ENCODE assay signal across 32 cellular contexts in the genomic region with DNA sequence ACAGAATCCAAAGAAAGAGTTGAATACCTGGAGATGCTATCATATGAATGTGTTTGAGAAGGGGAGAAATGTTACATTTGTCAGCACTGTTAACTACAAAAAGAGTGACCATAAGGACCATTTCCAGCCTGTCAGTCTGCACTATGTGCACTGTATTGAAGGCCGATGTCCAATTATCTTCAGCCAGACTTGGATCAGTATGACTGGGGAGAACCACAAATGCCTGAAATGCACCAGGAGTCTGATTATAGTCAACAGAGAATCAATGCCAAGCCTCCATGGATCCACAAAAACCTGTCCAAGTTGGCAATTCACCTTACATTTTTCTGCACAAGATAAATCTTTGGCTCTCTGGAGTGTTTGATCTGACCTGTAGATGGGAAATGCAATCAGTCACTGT.
"Had no signal": no experiment of that assay in that cellular context is flagged by ENCODE, and none has a peak within 500 bp of the region (broad histone marks: within the 10 kb centered on the region; RNA-seq: fewer than 3 reads in every experiment).

No MANE protein-coding gene starts in this region.

- H3K9me3 Mint-ChIP-seq: activated CD4-positive, alpha-beta memory T cell treated with anti-CD3 and anti-CD28 coated beads for 36 hours had no signal

- H3K4me1 Mint-ChIP-seq: activated B cell treated with CpG ODN at 0.5 μM for 24 hours; activated CD4-positive, alpha-beta T cell treated with anti-CD3 and anti-CD28 coated beads, Interleukin-2, amount 10 ng/mL, durations not matched to agents 24 days and 14 days; activated naive CD4-positive, alpha-beta T cell treated with anti-CD3 and anti-CD28 coated beads, Interleukin-2, amount 50 U/mL, for 24 hours; activated naive CD8-positive, alpha-beta T cell treated with anti-CD3 and anti-CD28 coated beads, Interleukin-2, amount 10 ng/mL, durations not matched to agents 7 days and 5 days; activated naive CD8-positive, alpha-beta T cell treated with anti-CD3 and anti-CD28 coated beads, Interleukin-2, amount 50 U/mL, for 24 hours had no signal

- DNase-seq: activated B cell treated with CpG ODN at 0.5 μM for 24 hours; activated CD4-positive, alpha-beta memory T cell treated with anti-CD3 and anti-CD28 coated beads for 36 hours; activated CD4-positive, alpha-beta T cell treated with anti-CD3 and anti-CD28 coated beads for 4 hours; activated CD4-positive, alpha-beta T cell treated with anti-CD3 and anti-CD28 coated beads, Interleukin-2, amount 10 ng/mL, durations not matched to agents 24 days and 14 days; activated CD4-positive, alpha-beta T cell treated with anti-CD3 and anti-CD28 coated beads, Interleukin-2, amount 50 U/mL, for 1 hour; activated CD4-positive, alpha-beta T cell treated with anti-CD3 and anti-CD28 coated beads, Interleukin-2, amount 50 U/mL, for 4 hours; activated CD4-positive, CD25-positive, alpha-beta regulatory T cell treated with anti-CD3 and anti-CD28 coated beads, Interleukin-2, amount 50 U/mL, for 72 hours; activated CD8-positive, alpha-beta memory T cell treated with anti-CD3 and anti-CD28 coated beads, Interleukin-2, amount 50 U/mL, for 4 hours; activated CD8-positive, alpha-beta T cell treated with anti-CD3 and anti-CD28 coated beads for 36 hours; activated effector memory CD4-positive, alpha-beta T cell treated with anti-CD3 and anti-CD28 coated beads, Interleukin-2, amount 50 U/mL, for 16 hours; activated gamma-delta T cell treated with Interleukin-2 at 50 U/mL for 16 hours; activated naive CD4-positive, alpha-beta T cell; activated naive CD4-positive, alpha-beta T cell treated with anti-CD3 and anti-CD28 coated beads for 36 hours; activated naive CD8-positive, alpha-beta T cell treated with anti-CD3 and anti-CD28 coated beads, Interleukin-2, amount 10 ng/mL, durations not matched to agents 7 days and 5 days; activated naive CD8-positive, alpha-beta T cell treated with anti-CD3 and anti-CD28 coated beads, Interleukin-2, amount 50 U/mL, for 24 hours; activated T-cell treated with anti-CD3 and anti-CD28 coated beads for 4 hours; activated T-cell treated with anti-CD3 and anti-CD28 coated beads, Interleukin-2, amount 50 U/mL, for 1 hour; activated T-cell treated with anti-CD3 and anti-CD28 coated beads, Interleukin-2, amount 50 U/mL, for 4 hours; amygdala; anterior cingulate cortex; body of pancreas; brain microvascular endothelial cell; central memory CD4-positive, alpha-beta T cell; T-helper 1 cell; T-helper 2 cell; T-helper 9 cell had no signal

- H3K36me3 Mint-ChIP-seq: activated CD4-positive, alpha-beta memory T cell treated with anti-CD3 and anti-CD28 coated beads for 36 hours; activated naive CD4-positive, alpha-beta T cell treated with anti-CD3 and anti-CD28 coated beads, Interleukin-2, amount 50 U/mL, for 24 hours; activated naive CD8-positive, alpha-beta T cell; activated naive CD8-positive, alpha-beta T cell treated with anti-CD3 and anti-CD28 coated beads, Interleukin-2, amount 10 ng/mL, durations not matched to agents 7 days and 5 days had no signal

- H3K4me3 Mint-ChIP-seq: activated B cell treated with CpG ODN at 0.5 μM for 24 hours; activated CD4-positive, alpha-beta memory T cell treated with anti-CD3 and anti-CD28 coated beads for 36 hours; activated CD4-positive, alpha-beta T cell treated with anti-CD3 and anti-CD28 coated beads, Interleukin-2, amount 10 ng/mL, durations not matched to agents 24 days and 14 days; activated CD8-positive, alpha-beta T cell treated with anti-CD3 and anti-CD28 coated beads for 36 hours; activated naive CD4-positive, alpha-beta T cell treated with anti-CD3 and anti-CD28 coated beads for 36 hours; activated naive CD4-positive, alpha-beta T cell treated with anti-CD3 and anti-CD28 coated beads, Interleukin-2, amount 50 U/mL, for 24 hours; activated naive CD8-positive, alpha-beta T cell; activated naive CD8-positive, alpha-beta T cell treated with anti-CD3 and anti-CD28 coated beads, Interleukin-2, amount 10 ng/mL, durations not matched to agents 7 days and 5 days; activated naive CD8-positive, alpha-beta T cell treated with anti-CD3 and anti-CD28 coated beads, Interleukin-2, amount 50 U/mL, for 24 hours; activated T-cell treated with anti-CD3 and anti-CD28 coated beads, Interleukin-2, amount 50 U/mL, for 4 hours; activated T-helper 1 cell treated with anti-CD3 and anti-CD28 coated beads, Interleukin-12 subunit alpha, Interleukin-12 subunit beta, Interleukin-2, Interleukin-4 antibody, amounts not matched to agents 30 ng/mL and 10 ng/mL and 1 ng/mL, durations not matched to agents 14 hours and 24 hours and 36 hours; activated T-helper 17 cell treated with anti-CD3 and anti-CD28 coated beads, Interleukin-2, amount 50 U/mL, for 72 hours; T-helper 1 cell treated with Interleukin-12 subunit alpha and Interleukin-12 subunit beta and Interleukin-4 antibody, amounts not matched to agents 30 μg/mL and 1 μg/mL, for 36 hours; T-helper 2 cell treated with Interferon-gamma antibody and Interleukin-4, amounts not matched to agents 5 μg/mL and 100 μg/mL, for 36 hours had no signal

- ATAC-seq: activated CD8-positive, alpha-beta T cell treated with anti-CD3 and anti-CD28 coated beads for 36 hours; activated naive CD8-positive, alpha-beta T cell treated with anti-CD3 and anti-CD28 coated beads, Interleukin-2, amount 50 U/mL, for 24 hours; activated T-cell treated with anti-CD3 and anti-CD28 coated beads, Interleukin-2, amount 50 U/mL, for 4 hours; body of pancreas had no signal

- H3K27ac Mint-ChIP-seq: activated B cell treated with CpG ODN at 0.5 μM for 24 hours; activated CD4-positive, alpha-beta memory T cell treated with anti-CD3 and anti-CD28 coated beads for 36 hours; activated CD4-positive, alpha-beta T cell treated with anti-CD3 and anti-CD28 coated beads, Interleukin-2, amount 10 ng/mL, durations not matched to agents 24 days and 14 days; activated CD8-positive, alpha-beta T cell treated with anti-CD3 and anti-CD28 coated beads for 36 hours; activated naive CD4-positive, alpha-beta T cell treated with anti-CD3 and anti-CD28 coated beads for 36 hours; activated naive CD4-positive, alpha-beta T cell treated with anti-CD3 and anti-CD28 coated beads, Interleukin-2, amount 50 U/mL, for 24 hours; activated naive CD8-positive, alpha-beta T cell; activated naive CD8-positive, alpha-beta T cell treated with anti-CD3 and anti-CD28 coated beads, Interleukin-2, amount 10 ng/mL, durations not matched to agents 7 days and 5 days; activated naive CD8-positive, alpha-beta T cell treated with anti-CD3 and anti-CD28 coated beads, Interleukin-2, amount 50 U/mL, for 24 hours; activated T-helper 1 cell treated with anti-CD3 and anti-CD28 coated beads, Interleukin-12 subunit alpha, Interleukin-12 subunit beta, Interleukin-2, Interleukin-4 antibody, amounts not matched to agents 30 ng/mL and 10 ng/mL and 1 ng/mL, durations not matched to agents 14 hours and 24 hours and 36 hours; T-helper 1 cell treated with Interleukin-12 subunit alpha and Interleukin-12 subunit beta and Interleukin-4 antibody, amounts not matched to agents 30 μg/mL and 1 μg/mL, for 36 hours; T-helper 2 cell treated with Interferon-gamma antibody and Interleukin-4, amounts not matched to agents 5 μg/mL and 100 μg/mL, for 36 hours had no signal

- H3K27me3 Mint-ChIP-seq: activated B cell treated with CpG ODN at 0.5 μM for 24 hours; activated CD4-positive, alpha-beta memory T cell treated with anti-CD3 and anti-CD28 coated beads for 36 hours; activated CD4-positive, alpha-beta T cell treated with anti-CD3 and anti-CD28 coated beads, Interleukin-2, amount 10 ng/mL, durations not matched to agents 24 days and 14 days; activated CD8-positive, alpha-beta T cell treated with anti-CD3 and anti-CD28 coated beads for 36 hours; activated naive CD8-positive, alpha-beta T cell; activated naive CD8-positive, alpha-beta T cell treated with anti-CD3 and anti-CD28 coated beads, Interleukin-2, amount 10 ng/mL, durations not matched to agents 7 days and 5 days; activated naive CD8-positive, alpha-beta T cell treated with anti-CD3 and anti-CD28 coated beads, Interleukin-2, amount 50 U/mL, for 24 hours; activated T-helper 17 cell treated with anti-CD3 and anti-CD28 coated beads, Interleukin-2, amount 50 U/mL, for 72 hours had no signal
